Comparison of ENCODE assay signal across 8 cellular contexts in the genomic region with DNA sequence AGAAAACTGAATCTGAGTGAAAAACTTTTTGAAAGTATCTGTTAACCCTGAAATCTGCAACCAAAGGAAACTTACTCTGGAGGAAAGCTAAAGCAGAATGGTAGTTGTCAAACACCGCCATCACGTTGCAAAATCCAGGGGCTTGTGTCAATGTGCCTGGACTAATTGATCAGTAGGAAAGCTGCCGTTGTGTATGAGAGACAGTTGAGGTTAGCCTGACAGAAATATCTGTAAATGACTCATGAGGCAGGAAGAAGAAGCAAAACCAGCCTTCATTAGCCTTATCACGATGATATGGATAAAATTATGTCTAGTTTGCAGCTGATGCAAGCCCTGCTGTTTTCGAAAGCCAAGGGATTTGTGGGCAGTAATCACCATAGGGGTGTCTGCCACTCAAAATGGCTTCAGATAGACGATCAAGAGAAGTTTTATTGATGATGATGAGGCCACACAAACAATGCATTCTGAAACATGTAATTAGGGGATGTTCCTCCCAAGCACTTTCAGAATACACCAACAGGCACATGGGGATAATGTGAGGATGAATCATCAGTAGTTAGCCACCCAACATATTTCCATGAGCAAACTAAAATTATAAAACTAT. TPM values are rescaled to one million over a fixed set of nuclear protein-coding genes. Genes with fewer than 3 reads are reported as not detected.
DNase-seq lines count a peak whose midpoint lies in the region; ATAC-seq and TF ChIP-seq lines count a peak whose summit lies in the region.

No MANE protein-coding gene starts in this region.

- H3K79me2 ChIP-seq in smooth muscle cell (ENCODE audit: low read depth) = no peaks in the 10 kb centered on the region

- H3K9ac ChIP-seq in colonic mucosa (ENCODE audit: low read depth in 2 of 2, low read length in 2 of 2) = no peak overlapping the region
- H3K9ac ChIP-seq in smooth muscle cell (ENCODE audit: low read depth) = peak overlapping the region; percentile 4

- no peak overlapping the region for H3K4me3 ChIP-seq in Peyer's patch
- H3K4me3 ChIP-seq in colonic mucosa = no peak overlapping the region
- no peak overlapping the region for H3K4me3 ChIP-seq in smooth muscle cell

- peak overlapping the region; percentile 56 for H3K4me2 ChIP-seq in smooth muscle cell

- DNase-seq in GM20000 (ENCODE audit: low spot score) (peak; percentile 37), Peyer's patch (no peak), colonic mucosa (no peak), smooth muscle cell (lab: John Stamatoyannopoulos, UW; ENCODE audit: unreplicated experiment) (no peak), hepatic stellate cell (ENCODE audit: low spot score) (no peak), inferior parietal cortex (ENCODE audit: extremely low spot score) (no peak)
- DNase-seq in activated CD4-positive, CD25-positive, alpha-beta regulatory T cell treated with anti-CD3 and anti-CD28 coated beads, Interleukin-2, amount 50 U/mL, for 72 hours = no peak

- peaks cover 16% of the 10 kb centered on the region for H3F3A ChIP-seq in smooth muscle cell (ENCODE audit: low read depth)

- no peaks in the 10 kb centered on the region for H3K9me3 ChIP-seq in Peyer's patch
- H3K9me3 ChIP-seq in colonic mucosa = no peaks in the 10 kb centered on the region
- H3K9me3 ChIP-seq in smooth muscle cell (replicated peaks; ENCODE audit: low read depth) = no peaks in the 10 kb centered on the region

- TF ChIP-seq POLR2A in Peyer's patch (IDR thresholded peaks at IDR 0.05) = no peak

- no peaks in the 10 kb centered on the region for H3K27me3 ChIP-seq in Peyer's patch
- no peaks in the 10 kb centered on the region for H3K27me3 ChIP-seq in colonic mucosa
- H3K27me3 ChIP-seq in smooth muscle cell (ENCODE audit: low read depth) = no peaks in the 10 kb centered on the region

- 4% methylated on average over 6 of the region's 6 CpGs for WGBS in smooth muscle cell (ENCODE audit: low lambda C conversion rate)

- intact Hi-C loops in colonic mucosa (cut with DNase I) = loop anchor here (10.0 kb wide), 1 partner anchor 67 kb away; no protein-coding TSS in a partner anchor

- H4K20me1 ChIP-seq in smooth muscle cell (ENCODE audit: low read depth) = no peaks in the 10 kb centered on the region

- H3K27ac ChIP-seq in Peyer's patch (peak overlapping the region; percentile 11 to 67 (median 36)), colonic mucosa (peak overlapping the region; percentile 36), smooth muscle cell (ENCODE audit: low read depth) (peak overlapping the region; percentile 82)

- H3K4me1 ChIP-seq in Peyer's patch (peaks cover 0 to 46% (median 6%) of the 10 kb centered on the region in 4 donors), colonic mucosa (no peaks in the 10 kb centered on the region), smooth muscle cell (ENCODE audit: low read depth) (peaks cover 6% of the 10 kb centered on the region)

- H3K36me3 ChIP-seq in Peyer's patch (no peaks in the 10 kb centered on the region), colonic mucosa (no peaks in the 10 kb centered on the region), smooth muscle cell (ENCODE audit: low read depth) (no peaks in the 10 kb centered on the region)

- no peak overlapping the region for H2AFZ ChIP-seq in smooth muscle cell (ENCODE audit: low read depth)

- no peak for ATAC-seq in GM21515 (IDR thresholded peaks at IDR 0.05; ENCODE audit: unreplicated experiment)

- TF ChIP-seq CTCF in GM20000 (IDR thresholded peaks at IDR 0.05; ENCODE audit: extremely low read depth, missing control alignments) = no peak
- no peak for TF ChIP-seq CTCF in Peyer's patch (IDR thresholded peaks at IDR 0.05)
- no peak for TF ChIP-seq CTCF in colonic mucosa (IDR thresholded peaks at IDR 0.05)
- no peak for TF ChIP-seq CTCF in smooth muscle cell (IDR thresholded peaks at IDR 0.05; ENCODE audit: borderline replicate concordance, insufficient read depth, poor library complexity, severe bottlenecking)

RNA-seq across cellular contexts. Expression of a gene that starts 8.9 kb away (rescaled TPM):
- total RNA-seq in Peyer's patch = not detected
- 1 to 10 TPM in 1 of 2 donors, not detected in 1; 2.3 TPM for total RNA-seq in colonic mucosa
- not detected in 2 replicates for total RNA-seq in smooth muscle cell
- not detected in 2 replicates for polyA plus RNA-seq in smooth muscle cell
